ENCODE assay signal across 7 cellular contexts in the genomic region with DNA sequence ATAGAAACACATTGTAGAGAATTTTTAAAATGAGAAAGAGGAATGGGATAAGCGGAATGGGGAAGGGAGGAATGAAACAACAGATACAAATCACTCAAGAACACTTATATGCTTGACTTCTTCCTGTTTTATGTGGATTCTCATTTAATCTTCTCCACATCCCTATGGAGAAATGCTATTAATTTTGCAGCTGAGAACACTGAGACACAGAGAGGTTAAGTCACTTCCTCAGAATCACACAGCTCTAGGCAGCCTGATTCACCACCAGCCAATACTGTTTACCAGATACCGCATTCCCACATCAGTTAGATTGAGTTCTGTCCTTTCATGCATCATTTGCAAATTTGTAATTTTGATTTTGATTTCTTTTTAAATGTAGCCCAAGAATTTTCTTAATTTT.
"Had no signal": no experiment of that assay in that cellular context is flagged by ENCODE, and none has a peak within 500 bp of the region (broad histone marks: within the 10 kb centered on the region; RNA-seq: fewer than 3 reads in every experiment).

No MANE protein-coding gene starts in this region.

- FAIRE-seq: HepG2, HTR-8/SVneo had no signal

- H3K4me2 ChIP-seq: KMS-11 had no signal

- H3K27ac ChIP-seq: HL-60, KMS-11 had no signal

- ATAC-seq: HepG2 had no signal

- DNase-seq: IMR-90, KBM-7, KG1 had no signal

- H3K9ac ChIP-seq: KMS-11 had no signal
